In the genomic region with DNA sequence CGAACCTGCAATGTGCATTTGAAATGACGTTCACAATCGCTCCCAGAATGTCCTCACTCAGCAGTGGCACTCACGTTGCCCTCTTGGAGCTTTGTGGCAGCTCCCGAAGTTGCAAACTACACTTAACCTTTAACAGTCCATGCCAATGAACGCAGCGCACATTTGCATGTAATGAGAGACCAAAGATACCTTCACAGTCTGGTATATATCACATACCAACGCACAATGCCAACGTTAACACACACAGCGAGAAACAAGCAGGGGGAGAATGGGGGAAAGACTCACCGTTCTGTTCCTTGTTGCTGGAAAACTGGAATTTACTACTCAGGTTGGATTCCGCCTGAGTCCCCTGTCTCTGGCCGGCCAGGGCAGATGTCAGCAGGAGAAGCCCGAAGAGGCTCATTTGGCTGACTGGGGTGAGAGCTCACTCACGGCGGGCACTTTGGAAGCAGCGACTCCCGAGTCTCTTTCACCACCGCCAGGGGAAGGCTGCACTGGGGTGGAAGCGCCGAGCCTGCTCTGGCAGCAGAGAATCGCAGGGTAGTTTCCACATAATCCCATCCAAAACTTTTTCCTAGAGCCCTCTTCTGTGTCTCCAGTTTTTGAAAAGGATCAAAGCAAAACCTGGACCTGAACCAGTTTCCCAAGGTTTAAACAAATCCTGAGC, we compare ENCODE assay signal across 1 cellular context.
TF ChIP-seq lines count a peak whose summit lies in the region.

No MANE protein-coding gene starts in this region.

TF ChIP-seq in IMR-90, 13 proteins besides CTCF, POLR2A, EP300 and RAD21 (continued from another document):
- TF ChIP-seq CEBPB (IDR thresholded peaks at IDR 0.05; ENCODE audit: low read depth, low read length) (0 out of 2 replicates have a peak, but pooled peaks have one; percentile 8), RCOR1 (IDR thresholded peaks at IDR 0.05; ENCODE audit: insufficient replicate concordance, low read length) (no peak)
